10 cellular contexts compared by ENCODE assay signal in the genomic region with DNA sequence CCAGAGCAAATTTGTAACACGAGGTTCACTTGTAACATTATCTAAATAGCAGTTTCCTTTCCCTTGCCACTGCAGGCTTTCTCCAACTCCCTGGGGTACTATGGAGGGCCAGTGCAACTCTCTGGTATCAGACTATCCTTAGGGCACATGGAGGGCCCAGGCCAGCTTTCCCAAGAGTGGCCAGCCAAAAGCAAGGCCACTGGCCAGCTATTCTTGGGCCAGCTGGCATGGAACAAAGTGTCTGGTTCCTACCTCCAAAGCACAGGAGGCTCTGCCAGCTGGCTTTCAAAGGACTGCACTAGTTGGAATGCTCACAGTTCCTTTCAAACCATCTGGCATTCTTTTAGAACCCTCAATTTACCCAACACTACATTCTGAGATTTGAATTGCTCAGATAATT. TPM values are rescaled to one million over a fixed set of nuclear protein-coding genes. Genes with fewer than 3 reads are reported as not detected.
DNase-seq lines count a peak whose midpoint lies in the region; ATAC-seq, FAIRE-seq and TF ChIP-seq lines count a peak whose summit lies in the region.
"Had no signal": no experiment of that assay in that cellular context is flagged by ENCODE, and none has a peak within 500 bp of the region (broad histone marks: within the 10 kb centered on the region; RNA-seq: fewer than 3 reads in every experiment).

No MANE protein-coding gene starts in this region.

- peak overlapping the region; percentile 16; the same call in 1 of the 2 replicates for H3K27ac ChIP-seq in ACC112 (ENCODE audit: low read depth, low read length)
- no peak overlapping the region for H3K27ac ChIP-seq in H1 (ENCODE audit: low read depth, low read length)

- H3K36me3 Mint-ChIP-seq in activated naive CD8-positive, alpha-beta T cell treated with anti-CD3 and anti-CD28 coated beads, Interleukin-2, amount 50 U/mL, for 24 hours (ENCODE audit: low read depth) = peaks cover 5% of the 10 kb centered on the region

- CTCF ChIA-PET in H1 (lab: Charles Lee; ENCODE audit: partially characterized antibody) = interaction anchor here (0.7 to 3.2 kb wide), 8 partner anchors 10 to 78 kb away, joined by 3 to 12 read pairs (median 4); no protein-coding TSS in a partner anchor

- peaks cover 0 to 2% of the 10 kb centered on the region in 2 experiments for H4K20me1 ChIP-seq in H1 (replicated peaks in 1 of 2; ENCODE audit: control insufficient read depth in 1 of 2, insufficient read depth in 2 of 2, low read length in 2 of 2)

- no peak for TF ChIP-seq RAD21 in H1 (IDR thresholded peaks at IDR 0.05 in 1 of 2, conservative IDR thresholded peaks at IDR 0.05 in 1 of 2; ENCODE audit: low read depth in 2 of 2, low read length in 2 of 2)

- H3K79me2 ChIP-seq in ACC112 (ENCODE audit: control insufficient read depth, insufficient read depth, low read length, unreplicated experiment) (peaks cover 88% of the 10 kb centered on the region), H1 (ENCODE audit: control insufficient read depth in 1 of 2, insufficient read depth in 2 of 2, low read length in 2 of 2) (peaks cover 0 to 35% of the 10 kb centered on the region in 2 experiments; a peak in 2 of 4 replicates)

- H3K23me2 ChIP-seq in H1 (ENCODE audit: low read depth, low read length) = no peaks in the 10 kb centered on the region

- no peak overlapping the region for H3K4me3 Mint-ChIP-seq in activated naive CD8-positive, alpha-beta T cell treated with anti-CD3 and anti-CD28 coated beads, Interleukin-2, amount 50 U/mL, for 24 hours
- H3K4me3 Mint-ChIP-seq: activated naive CD8-positive, alpha-beta T cell; type B pancreatic cell had no signal

- no peak overlapping the region for H2BK12ac ChIP-seq in H1 (ENCODE audit: low read depth, low read length)

- no peak overlapping the region for H2AK5ac ChIP-seq in H1 (ENCODE audit: low read depth, low read length)

- no peaks in the 10 kb centered on the region for H3K27me3 ChIP-seq in ACC112 (ENCODE audit: insufficient read depth, low read length)
- no peaks in the 10 kb centered on the region for H3K27me3 ChIP-seq in H1 (replicated peaks in 1 of 4; ENCODE audit: control insufficient read depth in 3 of 4, extremely low read depth in 1 of 4, insufficient read depth in 3 of 4, low read length in 3 of 4)

- ATAC-seq in HG03108 (IDR thresholded peaks at IDR 0.05; ENCODE audit: unreplicated experiment) = no peak
- ATAC-seq in activated naive CD8-positive, alpha-beta T cell treated with anti-CD3 and anti-CD28 coated beads, Interleukin-2, amount 50 U/mL, for 24 hours = no peak

- H3K9ac ChIP-seq in H1 (replicated peaks in 1 of 4; ENCODE audit: extremely low read depth in 1 of 4, low read depth in 3 of 4, low read length in 3 of 4) = no peak overlapping the region

- no peak overlapping the region for H3K18ac ChIP-seq in H1 (ENCODE audit: extremely low read depth, low read length)

- H3K14ac ChIP-seq in H1 (ENCODE audit: insufficient read length) = no peak overlapping the region

- DNase-seq in NCI-H2171 (lab: John Stamatoyannopoulos, UW) (peak; percentile 61), H1 (ENCODE audit: low read depth in 1 of 2, low spot score in 2 of 2) (no peak), myocyte (ENCODE audit: low read depth) (peak; percentile 93), NCI-H2107 (lab: John Stamatoyannopoulos, UW) (no peak), glomerular visceral epithelial cell (ENCODE audit: extremely low spot score) (no peak)
- no peak for DNase-seq in activated naive CD8-positive, alpha-beta T cell treated with anti-CD3 and anti-CD28 coated beads, Interleukin-2, amount 50 U/mL, for 24 hours

- H3K4me1 Mint-ChIP-seq in activated naive CD8-positive, alpha-beta T cell treated with anti-CD3 and anti-CD28 coated beads, Interleukin-2, amount 50 U/mL, for 24 hours = peaks cover 22% of the 10 kb centered on the region

- no peak overlapping the region for H4K91ac ChIP-seq in H1 (replicated peaks; ENCODE audit: insufficient read length, low read length)

- peaks cover 10% of the 10 kb centered on the region; the same call in 1 of the 2 replicates for H3K36me3 ChIP-seq in ACC112 (ENCODE audit: insufficient read depth, low read length)
- H3K36me3 ChIP-seq in H1 (ENCODE audit: control insufficient read depth in 2 of 4, insufficient read depth in 4 of 4, low read length in 3 of 4) = no peaks in the 10 kb centered on the region

- H4K8ac ChIP-seq in H1 (ENCODE audit: extremely low read depth, insufficient read depth, low read length) = no peak overlapping the region

- FAIRE-seq in H1 (lab: Jason Lieb, UNC) = no peak

- H3K9me3 Mint-ChIP-seq in activated naive CD8-positive, alpha-beta T cell treated with anti-CD3 and anti-CD28 coated beads, Interleukin-2, amount 50 U/mL, for 24 hours = no peaks in the 10 kb centered on the region
- H3K9me3 Mint-ChIP-seq: type B pancreatic cell had no signal

- 81% methylated on average over 1 of the region's 1 CpG; no CpG with 5 or more reads in 1 of the 2 experiments for WGBS in H1 (ENCODE audit: extremely low coverage in 1 of 2, insufficient coverage in 1 of 2, insufficient read length in 1 of 2, insufficient replicate concordance in 2 of 2, low coverage in 1 of 2, low lambda C conversion rate in 2 of 2, missing lambda C conversion rate in 1 of 2), 2 experiments

- no peak overlapping the region for H3K56ac ChIP-seq in H1 (replicated peaks; ENCODE audit: insufficient read length, low read depth, low read length)

- no peak overlapping the region for H3K4ac ChIP-seq in H1 (replicated peaks; ENCODE audit: insufficient read length, low read depth, low read length)

- H3K27me3 Mint-ChIP-seq in activated naive CD8-positive, alpha-beta T cell treated with anti-CD3 and anti-CD28 coated beads, Interleukin-2, amount 50 U/mL, for 24 hours = no peaks in the 10 kb centered on the region
- H3K27me3 Mint-ChIP-seq: activated naive CD8-positive, alpha-beta T cell; type B pancreatic cell had no signal

- H2AFZ ChIP-seq in ACC112 (ENCODE audit: low read length, unreplicated experiment) (no peak overlapping the region), H1 (ENCODE audit: low read length) (no peak overlapping the region)

- no peak overlapping the region for H3K23ac ChIP-seq in H1 (ENCODE audit: insufficient read length)

- TF ChIP-seq CTCF in H1 (IDR thresholded peaks at IDR 0.05; ENCODE audit: control extremely low read depth in 1 of 3, insufficient read depth in 1 of 3, low read depth in 1 of 3, low read length in 3 of 3) = no peak

- TF ChIP-seq EP300 in H1 (IDR thresholded peaks at IDR 0.05; ENCODE audit: borderline replicate concordance in 1 of 2, low read depth in 2 of 2, low read length in 2 of 2) = no peak

- H3K4me3 ChIP-seq in ACC112 (ENCODE audit: low read depth, low read length) (0 out of 2 replicates have a peak overlapping the region, but pooled peaks have one; percentile 8), H1 (ENCODE audit: extremely low read depth in 1 of 4, insufficient read depth in 2 of 4, low read depth in 3 of 4, low read length in 4 of 4) (no peak overlapping the region)

- H3K4me2 ChIP-seq in H1 (ENCODE audit: insufficient read depth in 1 of 2, low read depth in 2 of 2, low read length in 2 of 2) = no peak overlapping the region

- H2BK5ac ChIP-seq in H1 (ENCODE audit: low read depth, low read length) = 0 out of 2 replicates have a peak overlapping the region, but pooled peaks have one; percentile 35

- POLR2A ChIA-PET in H1 (lab: Charles Lee; ENCODE audit: partially characterized antibody) = no interaction called here

- H2BK15ac ChIP-seq in H1 (ENCODE audit: low read length) = no peak overlapping the region

- TF ChIP-seq POLR2A in H1 (IDR thresholded peaks at IDR 0.05; ENCODE audit: control extremely low read depth in 1 of 2, low read depth in 2 of 2, low read length in 2 of 2) = no peak

- H3K4me1 ChIP-seq in ACC112 (ENCODE audit: control insufficient read depth, insufficient read depth, low read length, unreplicated experiment) (peaks cover 25% of the 10 kb centered on the region), H1 (replicated peaks in 1 of 4; ENCODE audit: control insufficient read depth in 3 of 4, insufficient read depth in 4 of 4, low read length in 3 of 4) (peaks cover 0 to 3% (median 0%) of the 10 kb centered on the region in 4 experiments; a peak in 1 of 7 replicates)

- H3K79me1 ChIP-seq in H1 (ENCODE audit: low read depth, low read length) = no peaks in the 10 kb centered on the region

- H2BK120ac ChIP-seq in H1 (replicated peaks; ENCODE audit: low read depth, low read length) = no peak overlapping the region

- no peak overlapping the region for H4K5ac ChIP-seq in H1 (ENCODE audit: insufficient read length, low read depth, low read length)

- H2BK20ac ChIP-seq in H1 (ENCODE audit: low read length) = no peak overlapping the region

- no peaks in the 10 kb centered on the region for H3K9me3 ChIP-seq in H1 (ENCODE audit: insufficient read depth in 2 of 2, low read depth in 1 of 2, low read length in 1 of 2)

- H3K27ac Mint-ChIP-seq in activated naive CD8-positive, alpha-beta T cell treated with anti-CD3 and anti-CD28 coated beads, Interleukin-2, amount 50 U/mL, for 24 hours = no peak overlapping the region
- H3K27ac Mint-ChIP-seq: activated naive CD8-positive, alpha-beta T cell; type B pancreatic cell had no signal

TF ChIP-seq in H1, 55 proteins besides CTCF, POLR2A, EP300 and RAD21 (continues in another document):
- no peak for TF ChIP-seq TAF1 (IDR thresholded peaks at IDR 0.05; ENCODE audit: low read depth, low read length)
- no peak for TF ChIP-seq KDM4A (IDR thresholded peaks at IDR 0.05; ENCODE audit: low read depth, low read length, severe bottlenecking)
- TF ChIP-seq JUN (IDR thresholded peaks at IDR 0.05; ENCODE audit: low read depth, low read length) = no peak
- no peak for TF ChIP-seq RFX5 (IDR thresholded peaks at IDR 0.05; ENCODE audit: borderline replicate concordance, low read depth, low read length)
- TF ChIP-seq GABPA (IDR thresholded peaks at IDR 0.05; ENCODE audit: borderline replicate concordance, insufficient read depth, low read length) = no peak
- no peak for TF ChIP-seq FOSL1 (IDR thresholded peaks at IDR 0.05; ENCODE audit: insufficient read depth, low read depth, low read length)
- no peak for TF ChIP-seq CBX8 (IDR thresholded peaks at IDR 0.05; ENCODE audit: borderline replicate concordance, low read depth, low read length)
- no peak for TF ChIP-seq CEBPB (IDR thresholded peaks at IDR 0.05; ENCODE audit: low read depth, low read length)
- no peak for TF ChIP-seq SP1 (IDR thresholded peaks at IDR 0.05; ENCODE audit: low read depth, low read length)
- TF ChIP-seq ASH2L (IDR thresholded peaks at IDR 0.05; ENCODE audit: low read length) = no peak

RNA-seq across cellular contexts. Expression of a gene that starts 8.7 kb away (rescaled TPM):
- total RNA-seq in H1 (2021; fragmentation: NEBNext Ultra II Directional; extraction: Animal tissue kit (Norgen Biotek cat#: 25700)) = 12.1 and 12.6 TPM in 2 replicates
- 6.8 and 7.0 TPM in 2 replicates for polyA plus RNA-seq in H1 (2011; rRNA removed)
- polyA plus RNA-seq in H1 (2011; cell fraction: cytosol; rRNA removed) = 5.0 TPM
- 5.5 TPM for polyA plus RNA-seq in H1 (2011; cell fraction: nucleus; rRNA removed)
- 7.2 to 8.6 TPM (median 7.7 TPM) in 4 replicates for polyA plus RNA-seq in H1 (2012, experiment 1 of 2)
- 6.3 TPM for polyA plus RNA-seq in H1 (2012, experiment 2 of 2)
- 9.3 TPM for polyA plus RNA-seq in H1 (2013, experiment 1 of 2)
- 11.6 TPM for polyA plus RNA-seq in H1 (2013, experiment 2 of 2)
- polyA minus RNA-seq in H1 (2011; rRNA and poly(A)+ RNA removed) = 6.6 and 7.3 TPM in 2 replicates
- polyA minus RNA-seq in H1 (2011; cell fraction: cytosol; rRNA and poly(A)+ RNA removed) = 6.5 TPM
- 4.8 TPM for polyA minus RNA-seq in H1 (2011; cell fraction: nucleus; rRNA and poly(A)+ RNA removed)
- total RNA-seq in myocyte = 15.4 and 18.6 TPM in 2 replicates
- 19.1 TPM for polyA plus RNA-seq in myocyte (2012)

Comparison
In these comparisons a context has a peak if more than half of its experiments do, and no peak if none do; other contexts are left out.
1. DNase-seq: peak in NCI-H2171 (single experiment) and myocyte (single experiment); none in H1 (0 of 2), activated naive CD8-positive, alpha-beta T cell treated with anti-CD3 and anti-CD28 coated beads, Interleukin-2, amount 50 U/mL, for 24 hours (single experiment), NCI-H2107 (single experiment) and glomerular visceral epithelial cell (single experiment).